1 cellular context compared by ENCODE assay signal in the genomic region with DNA sequence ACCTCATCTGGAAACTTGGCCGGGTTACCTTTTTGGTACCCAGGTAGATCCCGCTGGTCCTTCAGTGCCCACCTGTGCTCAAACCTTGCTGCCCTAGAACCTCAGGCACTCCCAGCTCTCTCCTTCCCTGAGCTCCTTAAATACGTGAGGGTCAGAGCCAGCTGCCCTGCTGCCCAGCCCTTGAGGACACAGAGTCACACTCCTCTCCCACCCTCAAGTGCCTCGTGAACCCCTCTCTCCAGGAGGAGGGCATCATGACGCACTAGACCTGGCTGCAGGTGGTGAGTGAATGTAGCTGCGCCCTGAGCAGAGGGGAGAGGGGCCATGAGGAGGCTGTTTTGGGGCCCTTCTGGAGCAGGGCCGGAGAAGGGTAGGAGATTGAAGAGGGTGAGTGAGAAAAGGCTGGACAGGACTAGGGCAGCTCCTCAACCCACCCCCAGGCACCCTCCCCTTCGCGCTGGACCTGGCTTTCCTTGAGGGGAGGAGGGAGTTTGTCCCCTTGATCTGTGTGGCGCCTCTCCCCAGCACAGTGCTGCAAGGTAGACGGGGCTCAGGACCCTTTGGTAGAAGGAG.
TF ChIP-seq lines count a peak whose summit lies in the region.

No MANE protein-coding gene starts in this region.

TF ChIP-seq in HCT116, 20 proteins besides CTCF, POLR2A, EP300 and RAD21 (continued from another document):
- TF ChIP-seq, protein P1, sequence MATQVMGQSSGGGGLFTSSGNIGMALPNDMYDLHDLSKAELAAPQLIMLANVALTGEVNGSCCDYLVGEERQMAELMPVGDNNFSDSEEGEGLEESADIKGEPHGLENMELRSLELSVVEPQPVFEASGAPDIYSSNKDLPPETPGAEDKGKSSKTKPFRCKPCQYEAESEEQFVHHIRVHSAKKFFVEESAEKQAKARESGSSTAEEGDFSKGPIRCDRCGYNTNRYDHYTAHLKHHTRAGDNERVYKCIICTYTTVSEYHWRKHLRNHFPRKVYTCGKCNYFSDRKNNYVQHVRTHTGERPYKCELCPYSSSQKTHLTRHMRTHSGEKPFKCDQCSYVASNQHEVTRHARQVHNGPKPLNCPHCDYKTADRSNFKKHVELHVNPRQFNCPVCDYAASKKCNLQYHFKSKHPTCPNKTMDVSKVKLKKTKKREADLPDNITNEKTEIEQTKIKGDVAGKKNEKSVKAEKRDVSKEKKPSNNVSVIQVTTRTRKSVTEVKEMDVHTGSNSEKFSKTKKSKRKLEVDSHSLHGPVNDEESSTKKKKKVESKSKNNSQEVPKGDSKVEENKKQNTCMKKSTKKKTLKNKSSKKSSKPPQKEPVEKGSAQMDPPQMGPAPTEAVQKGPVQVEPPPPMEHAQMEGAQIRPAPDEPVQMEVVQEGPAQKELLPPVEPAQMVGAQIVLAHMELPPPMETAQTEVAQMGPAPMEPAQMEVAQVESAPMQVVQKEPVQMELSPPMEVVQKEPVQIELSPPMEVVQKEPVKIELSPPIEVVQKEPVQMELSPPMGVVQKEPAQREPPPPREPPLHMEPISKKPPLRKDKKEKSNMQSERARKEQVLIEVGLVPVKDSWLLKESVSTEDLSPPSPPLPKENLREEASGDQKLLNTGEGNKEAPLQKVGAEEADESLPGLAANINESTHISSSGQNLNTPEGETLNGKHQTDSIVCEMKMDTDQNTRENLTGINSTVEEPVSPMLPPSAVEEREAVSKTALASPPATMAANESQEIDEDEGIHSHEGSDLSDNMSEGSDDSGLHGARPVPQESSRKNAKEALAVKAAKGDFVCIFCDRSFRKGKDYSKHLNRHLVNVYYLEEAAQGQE (IDR thresholded peaks at IDR 0.05; ENCODE audit: low read depth) = no peak
- no peak for TF ChIP-seq CEBPB (IDR thresholded peaks at IDR 0.05; ENCODE audit: low read depth)
TF ChIP-seq in HCT116: peak in this region for 0.
